In the genomic region with DNA sequence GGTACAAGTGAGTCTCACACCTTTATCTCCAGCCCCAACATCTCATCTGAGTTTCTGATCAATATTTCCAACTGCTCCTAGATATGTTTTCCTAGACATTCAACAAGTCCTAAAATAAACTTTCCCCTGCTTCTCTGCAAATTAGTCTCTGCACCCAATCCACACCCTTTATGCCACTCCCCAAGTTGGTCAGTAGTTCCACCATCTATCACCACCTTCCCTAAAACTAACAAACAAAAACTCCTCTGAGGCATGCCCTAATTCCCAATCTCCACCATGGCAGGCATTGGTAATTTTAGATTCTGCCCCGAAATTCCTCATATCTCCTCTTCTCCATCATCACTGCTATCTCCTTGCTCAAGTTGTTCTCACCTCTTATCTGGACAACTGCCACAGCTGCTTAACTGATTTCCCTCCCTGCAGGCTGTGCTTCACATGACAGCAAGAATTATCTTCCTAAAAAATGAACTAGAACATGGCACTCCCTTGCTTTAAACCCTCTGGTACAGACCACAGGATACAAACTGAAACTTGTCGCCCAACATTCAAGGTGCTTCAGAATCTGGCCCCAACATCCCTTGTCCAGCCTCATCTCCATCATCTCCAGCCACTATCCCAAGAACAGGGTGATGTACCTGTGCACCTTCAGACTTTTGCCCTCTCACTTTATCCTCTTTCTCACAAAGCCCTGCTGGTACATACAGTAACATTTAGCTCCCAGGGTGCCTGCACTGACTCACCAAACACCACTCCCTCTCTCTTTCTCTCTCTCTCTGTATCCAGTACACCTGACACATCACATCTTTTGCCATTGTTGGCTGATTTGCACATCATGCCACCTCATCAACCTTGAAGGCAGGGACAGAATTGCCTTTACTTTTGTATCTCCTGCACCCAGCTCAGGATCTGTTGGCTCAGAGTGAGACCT, we compare ENCODE assay signal across 27 cellular contexts. TPM values are rescaled to one million over a fixed set of nuclear protein-coding genes. Genes with fewer than 3 reads are reported as not detected.
DNase-seq lines count a peak whose midpoint lies in the region; ATAC-seq, FAIRE-seq and TF ChIP-seq lines count a peak whose summit lies in the region.
"Had no signal": no experiment of that assay in that cellular context is flagged by ENCODE, and none has a peak within 500 bp of the region (broad histone marks: within the 10 kb centered on the region; RNA-seq: fewer than 3 reads in every experiment).

No MANE protein-coding gene starts in this region.

- CTCF ChIA-PET in K562 (lab: Yijun Ruan, JAX; ENCODE audit: low intra/inter-chr PET ratio): no interaction called here

- TF ChIP-seq RAD21 in K562 (CRISPR knock-in tag; conservative IDR thresholded peaks at IDR 0.05 in 1 of 2, IDR thresholded peaks at IDR 0.05 in 1 of 2): no peak

- peak; percentile 39 for DNase-seq in GM23248
- peak; percentile 11 for DNase-seq in NCI-H226
- peak in 3 of 4 experiments; percentile 14 to 59 (median 30) for DNase-seq in K562 (ENCODE audit: extremely low read depth in 1 of 4, low spot score in 3 of 4)
- peak; percentile 51 to 80 for DNase-seq in foreskin keratinocyte
- no peak for DNase-seq in NCI-H2196 treated with DMSO at 0.1 percent for 48 hours (lab: John Stamatoyannopoulos, UW; ENCODE audit: unreplicated experiment)
- no peak for DNase-seq in heart left ventricle
- DNase-seq in SW480 (ENCODE audit: low spot score): no peak
- DNase-seq: ACHN; activated CD4-positive, alpha-beta T cell treated with anti-CD3 and anti-CD28 coated beads, Interleukin-2, amount 10 ng/mL, durations not matched to agents 24 days and 14 days; activated naive CD4-positive, alpha-beta T cell treated with anti-CD3 and anti-CD28 coated beads for 36 hours; activated T-cell treated with anti-CD3 and anti-CD28 coated beads, Interleukin-2, amount 50 U/mL, for 72 hours; amniotic stem cell; COR-L47; DMS79 treated with DMSO at 0.1 percent for 48 hours; glutamatergic neuron; Kasumi-1; NCI-H1048; NCI-H2081; stimulated activated CD4-positive, alpha-beta T cell treated with anti-CD3 and anti-CD28 coated beads, Interleukin-15, amount 100 ng/mL, for 24 hours; T-helper 1 cell had no signal

- no peaks in the 10 kb centered on the region for H3F3A ChIP-seq in GM23248 (ENCODE audit: insufficient read depth)

- intact Hi-C loops in K562 (cut with micrococcal nuclease) (no loop called here), heart left ventricle (cut with DNase I) (no loop called here)

- 95 to 96% methylated on average over 2 of the region's 2 CpGs for WGBS in GM23248 (ENCODE audit: low coverage in 1 of 2, low lambda C conversion rate in 2 of 2, missing lambda C conversion rate in 2 of 2), 2 experiments
- WGBS in K562 (ENCODE audit: insufficient coverage, low coverage, missing lambda C conversion rate): 3% methylated on average over 2 of the region's 2 CpGs
- 52 to 69% (median 57%) methylated on average over 2 of the region's 2 CpGs for WGBS in heart left ventricle, 4 donors

- no peak for TF ChIP-seq POLR2A in K562 (conservative IDR thresholded peaks at IDR 0.05)
- TF ChIP-seq POLR2A in heart left ventricle (IDR thresholded peaks at IDR 0.05): no peak

- no peak overlapping the region for H3K4me3 ChIP-seq in GM23248
- no peak overlapping the region for H3K4me3 ChIP-seq in K562
- H3K4me3 ChIP-seq in heart left ventricle: no peak overlapping the region
- H3K4me3 ChIP-seq: BLaER1 treated with 17β-estradiol and CSF1 and Interleukin-3, amounts not matched to agents 10 nM and 100 nM; SJSA1; vagina had no signal

- no peak overlapping the region for H2AFZ ChIP-seq in GM23248
- no peak overlapping the region for H2AFZ ChIP-seq in K562 (ENCODE audit: low read depth, low read length)

- in situ Hi-C loops in GM23248 (cut with MboI) (no loop called here), K562 (cut with MboI) (no loop called here)

- peak; percentile 6 for FAIRE-seq in K562 (lab: Jason Lieb, UNC)
- FAIRE-seq: GM12891 had no signal

- ATAC-seq in K562: peak; percentile 78
- peak; percentile 100 for ATAC-seq in foreskin keratinocyte
- ATAC-seq in heart left ventricle: no peak
- no peak for ATAC-seq in HG02973 (IDR thresholded peaks at IDR 0.05; ENCODE audit: unreplicated experiment)
- ATAC-seq: HCT116 had no signal

- BruUV-seq in K562 (replicated peaks; lab: Mats Ljungman, UMichigan): no TSS peak

- POLR2A ChIA-PET in K562 (lab: Yijun Ruan, JAX): interaction anchor here (0.8 kb wide), 1 partner anchor 43 kb away, joined by 3 read pairs; no protein-coding TSS in a partner anchor

- TF ChIP-seq CTCF in K562 (IDR thresholded peaks at IDR 0.05 in 2 of 3, conservative IDR thresholded peaks at IDR 0.05 in 1 of 3; ENCODE audit: insufficient read depth in 2 of 3, low read depth in 1 of 3, low read length in 3 of 3) (no peak), foreskin keratinocyte (conservative IDR thresholded peaks at IDR 0.05) (no peak), heart left ventricle (IDR thresholded peaks at IDR 0.05) (no peak)

- no peak overlapping the region for H3K27ac ChIP-seq in GM23248
- no peak overlapping the region for H3K27ac ChIP-seq in K562 (ENCODE audit: extremely low read depth, low read depth, low read length)
- no peak overlapping the region for H3K27ac ChIP-seq in foreskin keratinocyte
- peak overlapping the region in 2 of 12 donors; percentile 28 to 36 for H3K27ac ChIP-seq in heart left ventricle
- H3K27ac ChIP-seq: BLaER1 treated with 17β-estradiol and CSF1 and Interleukin-3, amounts not matched to agents 10 nM and 100 nM; neutrophil; SJSA1; vagina had no signal

- H3K27me3 ChIP-seq in GM23248 (replicated peaks; ENCODE audit: insufficient read depth): no peaks in the 10 kb centered on the region
- no peaks in the 10 kb centered on the region for H3K27me3 ChIP-seq in K562 (ENCODE audit: control insufficient read depth in 2 of 2, insufficient read depth in 2 of 2, low read length in 2 of 2)
- no peaks in the 10 kb centered on the region for H3K27me3 ChIP-seq in foreskin keratinocyte
- no peaks in the 10 kb centered on the region for H3K27me3 ChIP-seq in heart left ventricle
- H3K27me3 ChIP-seq: BLaER1 treated with 17β-estradiol and CSF1 and Interleukin-3, amounts not matched to agents 10 nM and 100 nM; SJSA1; vagina had no signal

- H4K20me1 ChIP-seq in GM23248 (ENCODE audit: insufficient read depth) (0 out of 2 replicates have a peak, but pooled peaks cover 5% of the 10 kb centered on the region), K562 (replicated peaks; ENCODE audit: control insufficient read depth, insufficient read depth, low read length) (0 out of 2 replicates have a peak, but pooled peaks cover 6% of the 10 kb centered on the region)
- H4K20me1 ChIP-seq: BLaER1 treated with 17β-estradiol and CSF1 and Interleukin-3, amounts not matched to agents 10 nM and 100 nM had no signal

- H3K36me3 ChIP-seq in GM23248 (ENCODE audit: low read depth) (no peaks in the 10 kb centered on the region), K562 (ENCODE audit: control insufficient read depth, insufficient read depth, low read length) (no peaks in the 10 kb centered on the region), heart left ventricle (peaks cover 0 to 7% (median 3%) of the 10 kb centered on the region in 9 donors)
- H3K36me3 ChIP-seq: neutrophil, vagina had no signal

- H3K9me2 ChIP-seq in GM23248 (ENCODE audit: insufficient read depth): no peaks in the 10 kb centered on the region

- H3K9me3 ChIP-seq in GM23248 (ENCODE audit: low read depth) (no peaks in the 10 kb centered on the region), K562 (replicated peaks; ENCODE audit: control insufficient read depth, insufficient read depth, low read depth, low read length) (no peaks in the 10 kb centered on the region), heart left ventricle (no peaks in the 10 kb centered on the region)
- H3K9me3 ChIP-seq: BLaER1 treated with 17β-estradiol and CSF1 and Interleukin-3, amounts not matched to agents 10 nM and 100 nM; neutrophil; SJSA1; vagina had no signal

- H3K9ac ChIP-seq in GM23248: no peak overlapping the region
- H3K9ac ChIP-seq in K562 (ENCODE audit: insufficient read depth in 1 of 2, low read depth in 2 of 2, low read length in 2 of 2): no peak overlapping the region
- H3K9ac ChIP-seq: BLaER1 treated with 17β-estradiol and CSF1 and Interleukin-3, amounts not matched to agents 10 nM and 100 nM had no signal

- H3K4me2 ChIP-seq in GM23248 (ENCODE audit: unreplicated experiment) (no peak overlapping the region), K562 (ENCODE audit: insufficient read depth, low read length) (peak overlapping the region; percentile 60)
- H3K4me2 ChIP-seq: BLaER1 treated with 17β-estradiol and CSF1 and Interleukin-3, amounts not matched to agents 10 nM and 100 nM had no signal

- peaks cover 96% of the 10 kb centered on the region for H3K79me2 ChIP-seq in GM23248 (ENCODE audit: insufficient read depth)
- no peaks in the 10 kb centered on the region for H3K79me2 ChIP-seq in K562 (ENCODE audit: control insufficient read depth, insufficient read depth, low read length)

- no peaks in the 10 kb centered on the region for H3K4me1 ChIP-seq in GM23248 (ENCODE audit: insufficient read depth)
- peaks cover 8 to 23% of the 10 kb centered on the region in 2 experiments; a peak in 4 of 5 replicates for H3K4me1 ChIP-seq in K562 (replicated peaks in 1 of 2; ENCODE audit: control insufficient read depth in 2 of 2, insufficient read depth in 2 of 2, low read length in 2 of 2)
- H3K4me1 ChIP-seq in foreskin keratinocyte: peaks cover 5% of the 10 kb centered on the region
- peaks cover 0 to 24% (median 8%) of the 10 kb centered on the region in 12 donors for H3K4me1 ChIP-seq in heart left ventricle
- H3K4me1 ChIP-seq: BLaER1 treated with 17β-estradiol and CSF1 and Interleukin-3, amounts not matched to agents 10 nM and 100 nM; SJSA1 had no signal

- H3K9me1 ChIP-seq in K562 (ENCODE audit: control insufficient read depth, insufficient read depth, low read length): no peaks in the 10 kb centered on the region

- peak; percentile 97 for TF ChIP-seq EP300 in K562 (IDR thresholded peaks at IDR 0.05; ENCODE audit: low read length)

RNA-seq across cellular contexts. Expression of a gene that starts 55.5 kb away (rescaled TPM):
- total RNA-seq in GM23248 (2014; rRNA removed; shearing (Covaris generic)): 37.3 and 38.5 TPM in 2 replicates
- 9.8 and 11.5 TPM in 2 replicates for polyA plus RNA-seq in GM23248 (2016; fragmentation: Nextera tagmentation; extraction: Ambion mirVana)
- 11.4 and 16.1 TPM in 2 replicates for total RNA-seq in K562 (2011; cell fraction: chromatin; rRNA removed; ENCODE audit: low replicate concordance)
- 5.2 and 6.6 TPM in 2 replicates for total RNA-seq in K562 (2011; cell fraction: nucleolus; rRNA removed)
- 9.6 and 10.9 TPM in 2 replicates for total RNA-seq in K562 (2011; cell fraction: nucleoplasm; rRNA removed)
- 3.7 and 6.0 TPM in 2 replicates for total RNA-seq in K562 (2014; rRNA removed)
- total RNA-seq in K562 (2014; rRNA removed; fragmentation: Illumina TruSeq; extraction: Trizol): 6.9 and 7.1 TPM in 2 replicates
- 5.5 and 6.1 TPM in 2 replicates for total RNA-seq in K562 (2015; rRNA removed; fragmentation: Illumina TruSeq; extraction: Trizol)
- total RNA-seq in K562 (2021): 14.6 and 14.8 TPM in 2 replicates
- polyA plus RNA-seq in K562 (2011; rRNA removed): 4.9 and 5.7 TPM in 2 replicates
- polyA plus RNA-seq in K562 (2011; cell fraction: cytosol; rRNA removed): 4.1 and 4.4 TPM in 2 replicates
- polyA plus RNA-seq in K562 (2011; cell fraction: nucleus; rRNA removed): 5.9 and 6.0 TPM in 2 replicates
- polyA plus RNA-seq in K562 (2012): 4.7 and 4.8 TPM in 2 replicates
- 7.4 and 7.9 TPM in 2 replicates for polyA plus RNA-seq in K562 (2014; fragmentation: Illumina TruSeq; extraction: Trizol)
- polyA plus RNA-seq in K562 (2014; fragmentation: Nextera tagmentation; extraction: Ambion mirVana): 1 to 10 TPM in 1 of 2 experiments, under 1 TPM in 1; 0.80 to 1.4 TPM
- 3.5 and 4.6 TPM in 2 replicates for polyA plus RNA-seq in K562 (2014; rRNA removed)
- 9.0 and 10.6 TPM in 2 replicates for polyA minus RNA-seq in K562 (2011; rRNA and poly(A)+ RNA removed)
- polyA minus RNA-seq in K562 (2011; cell fraction: cytosol; rRNA and poly(A)+ RNA removed): 4.0 and 5.6 TPM in 2 replicates
- 4.0 and 6.7 TPM in 2 replicates for polyA minus RNA-seq in K562 (2011; cell fraction: nucleus; rRNA and poly(A)+ RNA removed)
- total RNA-seq in foreskin keratinocyte: 20.3 and 22.4 TPM in 2 replicates
- 9.0 and 9.2 TPM in 2 replicates for polyA plus RNA-seq in foreskin keratinocyte
- total RNA-seq in heart left ventricle: 10 to 100 TPM; 26.3 to 43.9 (median 33.1) TPM
- 10 to 100 TPM; 10.9 to 17.2 TPM for polyA plus RNA-seq in heart left ventricle

Comparison
In these comparisons a context has a peak if more than half of its experiments do, and no peak if none do; other contexts are left out.
1. DNase-seq: peak in GM23248 (single experiment), NCI-H226 (single experiment), K562 (3 of 4) and foreskin keratinocyte (2 of 2); none in NCI-H2196 treated with DMSO at 0.1 percent for 48 hours (single experiment), heart left ventricle (0 of 5) and SW480 (single experiment).
2. ATAC-seq: peak in K562 (single experiment) and foreskin keratinocyte (single experiment); none in heart left ventricle (0 of 4) and HG02973 (single experiment).